8 cellular contexts compared by ENCODE assay signal in the genomic region with DNA sequence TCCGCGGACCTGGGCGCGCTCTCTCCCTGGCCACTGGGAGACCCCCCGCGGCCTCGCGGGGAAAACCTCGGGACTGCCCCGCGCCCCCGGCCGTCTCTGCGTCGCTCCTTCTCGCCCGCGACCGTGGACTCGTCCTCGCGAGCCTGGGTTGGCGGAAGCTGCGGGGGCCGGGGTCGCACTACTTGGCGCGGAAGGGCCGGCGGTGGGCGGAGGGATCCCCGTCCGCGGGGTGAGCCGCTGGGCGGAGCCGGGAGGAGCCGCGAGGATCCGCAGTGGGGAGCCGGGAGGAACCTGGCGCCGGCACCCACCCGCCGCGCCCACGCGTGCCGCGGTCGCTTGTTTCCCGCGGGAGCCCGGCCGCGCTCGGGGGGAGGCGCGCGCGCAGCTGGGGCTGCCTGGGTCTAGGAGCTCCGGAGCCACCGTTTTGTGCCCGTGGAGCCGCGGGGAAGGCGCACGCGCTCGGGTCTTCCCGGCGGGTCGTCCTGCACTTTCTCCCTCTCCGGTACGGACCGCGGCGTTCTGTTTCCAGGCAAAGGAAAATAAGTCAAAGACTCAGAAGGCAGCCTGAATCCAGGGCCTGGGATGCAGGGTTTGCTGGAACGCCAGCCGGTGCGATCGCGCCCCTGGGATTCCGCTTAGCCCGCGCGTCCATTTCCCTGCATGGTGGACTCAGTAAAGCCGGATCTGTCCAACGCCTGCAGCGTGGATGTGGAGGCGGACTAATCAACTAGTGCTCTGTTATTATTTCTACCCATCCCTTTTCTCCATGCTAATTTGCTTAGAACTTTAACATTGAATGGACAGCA. TPM values are rescaled to one million over a fixed set of nuclear protein-coding genes. Genes with fewer than 3 reads are reported as not detected.
DNase-seq lines count a peak whose midpoint lies in the region; ATAC-seq and TF ChIP-seq lines count a peak whose summit lies in the region.

No MANE protein-coding gene starts in this region.

- H3K4me3 Mint-ChIP-seq in activated naive CD4-positive, alpha-beta T cell treated with anti-CD3 and anti-CD28 coated beads for 36 hours, result peak overlapping the region; percentile 89

- no peaks in the 10 kb centered on the region for H3K9me3 Mint-ChIP-seq in activated naive CD4-positive, alpha-beta T cell treated with anti-CD3 and anti-CD28 coated beads for 36 hours

- no peaks in the 10 kb centered on the region for H3K27me3 Mint-ChIP-seq in activated naive CD4-positive, alpha-beta T cell treated with anti-CD3 and anti-CD28 coated beads for 36 hours (ENCODE audit: low read depth)

- H3K36me3 Mint-ChIP-seq in activated naive CD4-positive, alpha-beta T cell treated with anti-CD3 and anti-CD28 coated beads for 36 hours (ENCODE audit: low read depth), result no peaks in the 10 kb centered on the region

- peak; percentile 27 for ATAC-seq in GM19463 (IDR thresholded peaks at IDR 0.05; ENCODE audit: unreplicated experiment)

- intact Hi-C loops in activated naive CD4-positive, alpha-beta T cell treated with anti-CD3 and anti-CD28 coated beads for 36 hours (cut with micrococcal nuclease), result loop anchor here (1.0 to 5.0 kb wide), 4 partner anchors 37 to 1112 kb away; a partner anchor contains a TSS

- H3K27me3 ChIP-seq in HL-60 (ENCODE audit: insufficient read depth, poor library complexity, severe bottlenecking), result no peaks in the 10 kb centered on the region

- H3K27ac Mint-ChIP-seq in activated naive CD4-positive, alpha-beta T cell treated with anti-CD3 and anti-CD28 coated beads for 36 hours, result peak overlapping the region; percentile 78

- CTCF ChIA-PET in activated naive CD4-positive, alpha-beta T cell treated with anti-CD3 and anti-CD28 coated beads for 36 hours (lab: Charles Lee), result no interaction called here

- H3K4me3 ChIP-seq in HL-60 (replicated peaks; ENCODE audit: insufficient read depth, low read length), result peak overlapping the region; percentile 73

- TF ChIP-seq CTCF in HL-60 (IDR thresholded peaks at IDR 0.05; ENCODE audit: insufficient read depth, low read length), result no peak

- H3K27ac ChIP-seq in HL-60 (replicated peaks) (peak overlapping the region; percentile 98), temporal lobe (ENCODE audit: low read depth, low read length) (peak overlapping the region; percentile 92)

- peaks cover 8% of the 10 kb centered on the region for H3K4me1 Mint-ChIP-seq in activated naive CD4-positive, alpha-beta T cell treated with anti-CD3 and anti-CD28 coated beads for 36 hours (ENCODE audit: low read depth)

- DNase-seq in DMS53 treated with DMSO at 0.1 percent for 48 hours (lab: John Stamatoyannopoulos, UW; ENCODE audit: unreplicated experiment) (peak; percentile 54), HL-60 (ENCODE audit: low read depth in 1 of 2, low spot score in 1 of 2) (peak; percentile 77 to 81), RPMI8226 (peak; percentile 78), globus pallidus (ENCODE audit: low spot score) (peak; percentile 63), occipital lobe (lab: John Stamatoyannopoulos, UW) (peak; percentile 68)
- peak; percentile 57 for DNase-seq in activated naive CD4-positive, alpha-beta T cell treated with anti-CD3 and anti-CD28 coated beads for 36 hours

RNA-seq across cellular contexts. Expression of a gene that starts 28.7 kb away (rescaled TPM):
- total RNA-seq in activated naive CD4-positive, alpha-beta T cell treated with anti-CD3 and anti-CD28 coated beads for 36 hours, result 10 to 100 TPM; 33.8 to 36.1 TPM
- 77.7 TPM for total RNA-seq in occipital lobe
- total RNA-seq in temporal lobe, result 66.9 TPM

Comparison
In these comparisons a context has a peak if more than half of its experiments do, and no peak if none do; other contexts are left out.
1. Peak in every context shown above with its lines: DNase-seq, ATAC-seq, H3K4me3 ChIP-seq and H3K27ac ChIP-seq.